Comparison of ENCODE assay signal across 13 cellular contexts in the genomic region with DNA sequence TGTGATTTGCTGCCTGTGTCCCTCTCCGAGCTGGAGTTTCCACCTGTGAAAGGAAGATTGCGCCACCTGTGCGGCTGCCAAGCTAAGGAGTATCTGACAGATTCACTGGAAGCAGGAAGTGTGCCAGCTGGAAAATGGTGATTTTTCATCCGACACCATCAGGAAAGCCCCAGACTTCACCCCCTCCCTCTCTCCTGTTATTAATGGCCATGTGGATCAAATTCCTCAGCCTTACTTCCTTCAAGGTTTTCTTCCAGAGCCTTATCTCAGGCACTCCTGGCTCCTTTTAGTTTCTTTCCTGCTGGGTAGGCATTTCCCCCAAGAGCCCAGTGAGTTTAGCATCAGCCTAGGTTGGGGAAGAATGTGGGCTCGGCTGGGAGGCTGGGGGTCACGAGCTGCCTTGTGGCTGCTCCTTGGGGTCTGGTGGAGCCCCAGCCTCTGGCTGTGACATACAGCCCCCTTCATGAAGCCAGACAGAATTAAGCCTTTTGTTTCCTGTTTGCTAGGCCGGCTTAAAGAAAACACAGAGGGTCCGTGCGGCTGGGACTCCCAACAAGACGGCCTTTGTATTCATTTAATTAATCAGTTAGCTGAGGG. TPM values are rescaled to one million over a fixed set of nuclear protein-coding genes. Genes with fewer than 3 reads are reported as not detected.
A peak's percentile ranks its signal among the peaks of the same experiment; 100 is the strongest.
DNase-seq lines count a peak whose midpoint lies in the region; ATAC-seq and TF ChIP-seq lines count a peak whose summit lies in the region.
"Had no signal": no experiment of that assay in that cellular context is flagged by ENCODE, and none has a peak within 500 bp of the region (broad histone marks: within the 10 kb centered on the region; RNA-seq: fewer than 3 reads in every experiment).

No MANE protein-coding gene starts in this region.

- H3K27me3 ChIP-seq in thyroid gland, result no peaks in the 10 kb centered on the region
- H3K27me3 ChIP-seq: adrenal gland had no signal

- H3K36me3 ChIP-seq in mesodermal cell (ENCODE audit: control insufficient read depth, insufficient read depth, low read length), result no peaks in the 10 kb centered on the region
- H3K36me3 ChIP-seq in thyroid gland, result no peaks in the 10 kb centered on the region
- H3K36me3 ChIP-seq: adrenal gland had no signal

- no peak overlapping the region for H3K4me3 Mint-ChIP-seq in activated naive CD4-positive, alpha-beta T cell treated with anti-CD3 and anti-CD28 coated beads for 36 hours

- H3K9me3 Mint-ChIP-seq in activated naive CD4-positive, alpha-beta T cell treated with anti-CD3 and anti-CD28 coated beads for 36 hours, result no peaks in the 10 kb centered on the region

- no peaks in the 10 kb centered on the region for H3K36me3 Mint-ChIP-seq in activated naive CD4-positive, alpha-beta T cell treated with anti-CD3 and anti-CD28 coated beads for 36 hours (ENCODE audit: low read depth)

- 63 to 73% methylated on average over 3 to 4 of the region's 10 CpGs for WGBS in mesodermal cell (ENCODE audit: insufficient coverage in 2 of 2), 2 experiments
- WGBS in thyroid gland, 2 donors, result 61 to 62% methylated on average over 9 to 10 of the region's 10 CpGs

- no peak overlapping the region for H3K27ac Mint-ChIP-seq in activated naive CD4-positive, alpha-beta T cell treated with anti-CD3 and anti-CD28 coated beads for 36 hours

- peak; percentile 13 for DNase-seq in DMS53 (lab: John Stamatoyannopoulos, UW)
- no peak for DNase-seq in DMS53 treated with DMSO at 0.1 percent for 48 hours (lab: John Stamatoyannopoulos, UW; ENCODE audit: unreplicated experiment)
- DNase-seq in cerebellum (ENCODE audit: low spot score), result peak; percentile 68
- DNase-seq in thyroid gland, result peak; percentile 74 to 86
- no peak for DNase-seq in activated naive CD4-positive, alpha-beta T cell treated with anti-CD3 and anti-CD28 coated beads for 36 hours
- DNase-seq: adrenal gland; Caco-2; effector CD4-positive, alpha-beta T cell; NCI-H524 treated with DMSO at 0.1 percent for 48 hours had no signal

- CTCF ChIA-PET in activated naive CD4-positive, alpha-beta T cell treated with anti-CD3 and anti-CD28 coated beads for 36 hours (lab: Charles Lee), result no interaction called here

- peaks cover 18% of the 10 kb centered on the region for H3K27me3 Mint-ChIP-seq in activated naive CD4-positive, alpha-beta T cell treated with anti-CD3 and anti-CD28 coated beads for 36 hours (ENCODE audit: low read depth)

- TF ChIP-seq POLR2A in thyroid gland (IDR thresholded peaks at IDR 0.05), result no peak

- H3K4me3 ChIP-seq in mesodermal cell (ENCODE audit: extremely low read depth, insufficient read depth, low read length, poor library complexity, severe bottlenecking), result no peak overlapping the region
- H3K4me3 ChIP-seq in thyroid gland (replicated peaks in 1 of 3), result no peak overlapping the region
- H3K4me3 ChIP-seq: adrenal gland had no signal

- no peak for TF ChIP-seq CTCF in thyroid gland (IDR thresholded peaks at IDR 0.05)

- no peak for ATAC-seq in activated CD4-positive, CD25-positive, alpha-beta regulatory T cell treated with anti-CD3 and anti-CD28 coated beads, Interleukin-2, amount 50 U/mL, for 24 hours
- no peak for ATAC-seq in GM18870 (IDR thresholded peaks at IDR 0.05; ENCODE audit: unreplicated experiment)

- no peaks in the 10 kb centered on the region for H3K4me1 Mint-ChIP-seq in activated naive CD4-positive, alpha-beta T cell treated with anti-CD3 and anti-CD28 coated beads for 36 hours (ENCODE audit: low read depth)

- H3K9me3 ChIP-seq in mesodermal cell (ENCODE audit: control insufficient read depth, low read length) (no peaks in the 10 kb centered on the region), thyroid gland (no peaks in the 10 kb centered on the region)
- H3K9me3 ChIP-seq: adrenal gland, Caco-2 had no signal

- peak overlapping the region; percentile 88 for H3K27ac ChIP-seq in mesodermal cell (ENCODE audit: low read depth, low read length, severe bottlenecking)
- peak overlapping the region in 1 of 3 donors; percentile 12 for H3K27ac ChIP-seq in thyroid gland
- H3K27ac ChIP-seq: adrenal gland had no signal

- peaks cover 31% of the 10 kb centered on the region for H3K4me1 ChIP-seq in mesodermal cell (ENCODE audit: control insufficient read depth, insufficient read depth, low read length, poor library complexity, severe bottlenecking)
- H3K4me1 ChIP-seq in thyroid gland, result peaks cover 4 to 15% of the 10 kb centered on the region in 2 donors
- H3K4me1 ChIP-seq: adrenal gland, Caco-2 had no signal

- intact Hi-C loops in thyroid gland (cut with DNase I), result no loop called here
- intact Hi-C loops in activated naive CD4-positive, alpha-beta T cell treated with anti-CD3 and anti-CD28 coated beads for 36 hours (cut with micrococcal nuclease), result no loop called here

RNA-seq across cellular contexts. Expression of a gene that starts 37.1 kb away (rescaled TPM):
- total RNA-seq in cerebellum (6.4 TPM), thyroid gland (10 to 100 TPM in 3 of 4 donors, 1 to 10 TPM in 1; 6.3 to 28.0 (median 18.7) TPM)
- polyA plus RNA-seq in mesodermal cell (2013, experiment 1 of 2), result 10.9 TPM
- 10.0 TPM for polyA plus RNA-seq in mesodermal cell (2013, experiment 2 of 2)
- total RNA-seq in activated naive CD4-positive, alpha-beta T cell treated with anti-CD3 and anti-CD28 coated beads for 36 hours, result not detected
- total RNA-seq: Caco-2, lung microvascular endothelial cell had no signal

Comparison
In these comparisons a context has a peak if more than half of its experiments do, and no peak if none do; other contexts are left out.
1. DNase-seq: peak in DMS53 (single experiment), cerebellum (single experiment) and thyroid gland (2 of 2); none in DMS53 treated with DMSO at 0.1 percent for 48 hours (single experiment) and activated naive CD4-positive, alpha-beta T cell treated with anti-CD3 and anti-CD28 coated beads for 36 hours (single experiment).